16 cellular contexts compared by ENCODE assay signal in genomic region chr6:45009547-45009946, GRCh38.
A peak's percentile ranks its signal among the peaks of the same experiment; 100 is the strongest.
DNase-seq lines count a peak whose midpoint lies in the region; ATAC-seq and TF ChIP-seq lines count a peak whose summit lies in the region.
"Had no signal": no experiment of that assay in that cellular context is flagged by ENCODE, and none has a peak within 500 bp of the region (broad histone marks: within the 10 kb centered on the region; RNA-seq: fewer than 3 reads in every experiment).

No MANE protein-coding gene starts in this region.

- CTCF ChIA-PET in mammary epithelial cell (lab: Charles Lee; ENCODE audit: low non-redundant PET), result no interaction called here

- no peaks in the 10 kb centered on the region for H3K27me3 Mint-ChIP-seq in activated T-cell treated with anti-CD3 and anti-CD28 coated beads, Interleukin-2, amount 50 U/mL, for 24 hours
- H3K27me3 Mint-ChIP-seq in activated T-helper 1 cell treated with anti-CD3 and anti-CD28 coated beads, Interleukin-12 subunit alpha, Interleukin-12 subunit beta, Interleukin-2, Interleukin-4 antibody, amounts not matched to agents 30 ng/mL and 10 ng/mL and 1 ng/mL, durations not matched to agents 14 hours and 24 hours and 36 hours (ENCODE audit: insufficient read depth), result no peaks in the 10 kb centered on the region

- H3K9me3 ChIP-seq in mammary epithelial cell (replicated peaks; ENCODE audit: insufficient read depth, low read length), result no peaks in the 10 kb centered on the region
- H3K9me3 ChIP-seq: MG63 had no signal

- no peak for TF ChIP-seq CTCF in mammary epithelial cell (conservative IDR thresholded peaks at IDR 0.05 in 1 of 2, IDR thresholded peaks at IDR 0.05 in 1 of 2; ENCODE audit: extremely low read depth in 1 of 2, insufficient read depth in 1 of 2, low read depth in 1 of 2, low read length in 2 of 2)

- H2AFZ ChIP-seq in mammary epithelial cell (ENCODE audit: low read depth, low read length), result no peak overlapping the region

- no peak overlapping the region for H3K4me3 ChIP-seq in mammary epithelial cell (replicated peaks in 1 of 3; ENCODE audit: insufficient read depth in 1 of 3, low read depth in 2 of 3, low read length in 3 of 3)
- H3K4me3 ChIP-seq: MG63 had no signal

- no peak for DNase-seq in activated T-cell treated with anti-CD3 and anti-CD28 coated beads, Interleukin-2, amount 50 U/mL, for 24 hours
- no peak for DNase-seq in activated T-cell treated with anti-CD3 and anti-CD28 coated beads for 4 hours
- DNase-seq in activated T-helper 1 cell treated with anti-CD3 and anti-CD28 coated beads, Interleukin-12 subunit alpha, Interleukin-12 subunit beta, Interleukin-2, Interleukin-4 antibody, amounts not matched to agents 30 ng/mL and 10 ng/mL and 1 ng/mL, durations not matched to agents 14 hours and 24 hours and 36 hours (ENCODE audit: low spot score), result no peak
- DNase-seq in stimulated activated naive CD8-positive, alpha-beta T cell treated with anti-CD3 and anti-CD28 coated beads, Interleukin-15, Interleukin-2, amounts not matched to agents 100 U/mL and 50 U/mL, for 24 hours, result no peak
- DNase-seq in mammary epithelial cell, result no peak
- no peak for DNase-seq in NCI-H1930 (lab: John Stamatoyannopoulos, UW)
- DNase-seq: DMS 273 treated with DMSO at 0.1 percent for 48 hours, GF-D8, H9, MG63, NCI-H1092, NCI-H2227 treated with DMSO at 0.1 percent for 48 hours, NCI-H524 had no signal

- no peaks in the 10 kb centered on the region for H4K20me1 ChIP-seq in mammary epithelial cell (ENCODE audit: insufficient read depth, low read length)

- no peak overlapping the region for H3K27ac ChIP-seq in mammary epithelial cell (ENCODE audit: insufficient read depth, low read depth, low read length)
- H3K27ac ChIP-seq: C4-2B had no signal

- ATAC-seq in GM18868 (IDR thresholded peaks at IDR 0.05; ENCODE audit: unreplicated experiment), result peak; percentile 56
- ATAC-seq in stimulated activated naive CD8-positive, alpha-beta T cell treated with anti-CD3 and anti-CD28 coated beads, Interleukin-15, Interleukin-2, amounts not matched to agents 100 U/mL and 50 U/mL, for 24 hours, result peak; percentile 84
- ATAC-seq: Panc1 had no signal

- dilution Hi-C loops in mammary epithelial cell (cut with HindIII; ENCODE audit: low sequenced_read_pairs), result no loop called here

- intact Hi-C loops in activated T-helper 1 cell treated with anti-CD3 and anti-CD28 coated beads, Interleukin-12 subunit alpha, Interleukin-12 subunit beta, Interleukin-2, Interleukin-4 antibody, amounts not matched to agents 30 ng/mL and 10 ng/mL and 1 ng/mL, durations not matched to agents 14 hours and 24 hours and 36 hours (cut with micrococcal nuclease), result loop anchor here (1.0 to 10.0 kb wide), 13 partner anchors 8 to 1165 kb away; partner anchors contain the start of genes ENPP5 and SUPT3H
- intact Hi-C loops in mammary epithelial cell (cut with micrococcal nuclease), result no loop called here

- H3K4me2 ChIP-seq in mammary epithelial cell (ENCODE audit: insufficient read depth, low read depth, low read length), result no peak overlapping the region

- H3K9ac ChIP-seq in mammary epithelial cell (ENCODE audit: insufficient read depth, low read length), result no peak overlapping the region

- in situ Hi-C loops in mammary epithelial cell (cut with MboI; ENCODE audit: low sequenced_read_pairs in 2 of 2), result no loop called here

- H3K36me3 ChIP-seq in mammary epithelial cell (ENCODE audit: insufficient read depth, low read length), result no peaks in the 10 kb centered on the region
- H3K36me3 ChIP-seq: MG63 had no signal

- no peak overlapping the region for H3K4me3 Mint-ChIP-seq in activated T-cell treated with anti-CD3 and anti-CD28 coated beads, Interleukin-2, amount 50 U/mL, for 24 hours
- no peak overlapping the region for H3K4me3 Mint-ChIP-seq in activated T-helper 1 cell treated with anti-CD3 and anti-CD28 coated beads, Interleukin-12 subunit alpha, Interleukin-12 subunit beta, Interleukin-2, Interleukin-4 antibody, amounts not matched to agents 30 ng/mL and 10 ng/mL and 1 ng/mL, durations not matched to agents 14 hours and 24 hours and 36 hours
- H3K4me3 Mint-ChIP-seq: H9 had no signal

- WGBS in mammary epithelial cell (ENCODE audit: low coverage, missing lambda C conversion rate), result 87% methylated on average over 3 of the region's 3 CpGs

- peaks cover 48% of the 10 kb centered on the region for H3K36me3 Mint-ChIP-seq in activated T-cell treated with anti-CD3 and anti-CD28 coated beads, Interleukin-2, amount 50 U/mL, for 24 hours (ENCODE audit: low read depth)
- H3K36me3 Mint-ChIP-seq in activated T-helper 1 cell treated with anti-CD3 and anti-CD28 coated beads, Interleukin-12 subunit alpha, Interleukin-12 subunit beta, Interleukin-2, Interleukin-4 antibody, amounts not matched to agents 30 ng/mL and 10 ng/mL and 1 ng/mL, durations not matched to agents 14 hours and 24 hours and 36 hours (ENCODE audit: low read depth), result peaks cover 30% of the 10 kb centered on the region

- H3K27ac Mint-ChIP-seq in activated T-cell treated with anti-CD3 and anti-CD28 coated beads, Interleukin-2, amount 50 U/mL, for 24 hours, result peak overlapping the region; percentile 83
- peak overlapping the region; percentile 67 for H3K27ac Mint-ChIP-seq in activated T-helper 1 cell treated with anti-CD3 and anti-CD28 coated beads, Interleukin-12 subunit alpha, Interleukin-12 subunit beta, Interleukin-2, Interleukin-4 antibody, amounts not matched to agents 30 ng/mL and 10 ng/mL and 1 ng/mL, durations not matched to agents 14 hours and 24 hours and 36 hours
- H3K27ac Mint-ChIP-seq: H9 had no signal

- H3K79me2 ChIP-seq in mammary epithelial cell (ENCODE audit: insufficient read depth, low read length), result no peaks in the 10 kb centered on the region

- H3K9me3 Mint-ChIP-seq in activated T-cell treated with anti-CD3 and anti-CD28 coated beads, Interleukin-2, amount 50 U/mL, for 24 hours, result peaks cover 21% of the 10 kb centered on the region
- peaks cover 33% of the 10 kb centered on the region for H3K9me3 Mint-ChIP-seq in activated T-helper 1 cell treated with anti-CD3 and anti-CD28 coated beads, Interleukin-12 subunit alpha, Interleukin-12 subunit beta, Interleukin-2, Interleukin-4 antibody, amounts not matched to agents 30 ng/mL and 10 ng/mL and 1 ng/mL, durations not matched to agents 14 hours and 24 hours and 36 hours

- BruUV-seq in mammary epithelial cell (replicated peaks; lab: Mats Ljungman, UMichigan), result no TSS peak

- H3K27me3 ChIP-seq in mammary epithelial cell (ENCODE audit: insufficient read depth, low read length), result no peaks in the 10 kb centered on the region
- H3K27me3 ChIP-seq: MG63 had no signal

- no peaks in the 10 kb centered on the region for H3K4me1 ChIP-seq in mammary epithelial cell (ENCODE audit: insufficient read depth, low read length)

- peaks cover 34% of the 10 kb centered on the region for H3K4me1 Mint-ChIP-seq in activated T-cell treated with anti-CD3 and anti-CD28 coated beads, Interleukin-2, amount 50 U/mL, for 24 hours (ENCODE audit: low read depth)
- H3K4me1 Mint-ChIP-seq in activated T-helper 1 cell treated with anti-CD3 and anti-CD28 coated beads, Interleukin-12 subunit alpha, Interleukin-12 subunit beta, Interleukin-2, Interleukin-4 antibody, amounts not matched to agents 30 ng/mL and 10 ng/mL and 1 ng/mL, durations not matched to agents 14 hours and 24 hours and 36 hours (ENCODE audit: low read depth), result peaks cover 30% of the 10 kb centered on the region
